27 cellular contexts compared by ENCODE assay signal in genomic region chr4:139639654-139640053, GRCh38.
"Had no signal": no experiment of that assay in that cellular context is flagged by ENCODE, and none has a peak within 500 bp of the region (broad histone marks: within the 10 kb centered on the region; RNA-seq: fewer than 3 reads in every experiment).

No MANE protein-coding gene starts in this region.

- H3K27ac ChIP-seq: gastroesophageal sphincter, heart left ventricle, hepatocyte, left lung, neutrophil, pancreas, right atrium auricular region, suprapubic skin, transverse colon, upper lobe of right lung, uterus had no signal

- H3K27me3 ChIP-seq: gastroesophageal sphincter, heart left ventricle, hepatocyte, left lung, neutrophil, pancreas, right atrium auricular region, suprapubic skin, transverse colon, upper lobe of right lung, uterus had no signal

- H3K9me3 ChIP-seq: pancreas, upper lobe of right lung, uterus had no signal

- H3K4me3 ChIP-seq: gastroesophageal sphincter, heart left ventricle, hepatocyte, left lung, pancreas, right atrium auricular region, suprapubic skin, transverse colon, upper lobe of right lung, uterus had no signal

- H3K36me3 ChIP-seq: gastroesophageal sphincter, heart left ventricle, left lung, neutrophil, pancreas, right atrium auricular region, suprapubic skin, transverse colon, upper lobe of right lung, uterus had no signal

- H3K4me2 ChIP-seq: hepatocyte had no signal

- DNase-seq: cerebellar nuclear complex; cortex of kidney; effector memory CD8-positive, alpha-beta T cell; erythroblast; foreskin fibroblast; heart left ventricle; left cardiac atrium; left lung; mesendoderm; midbrain; natural killer cell; pancreas; small intestine; stimulated activated CD4-positive, alpha-beta T cell treated with anti-CD3 and anti-CD28 coated beads, Interleukin-15, amount 100 ng/mL, for 24 hours; stimulated activated CD4-positive, alpha-beta T cell treated with anti-CD3 and anti-CD28 coated beads, Interleukin-2, amount 100 ng/mL, for 48 hours; stimulated activated CD8-positive, alpha-beta memory T cell treated with anti-CD3 and anti-CD28 coated beads, Interleukin-4, amount 100 ng/mL, for 48 hours; stimulated activated naive CD4-positive, alpha-beta T cell; stimulated activated naive CD8-positive, alpha-beta T cell treated with anti-CD3 and anti-CD28 coated beads, Interleukin-15, amount 100 ng/mL, for 72 hours; transverse colon; upper lobe of right lung; uterus had no signal

- H2AFZ ChIP-seq: hepatocyte had no signal

- H3K4me1 ChIP-seq: gastroesophageal sphincter, heart left ventricle, left lung, pancreas, right atrium auricular region, suprapubic skin, transverse colon, upper lobe of right lung, uterus had no signal

- ATAC-seq: effector memory CD8-positive, alpha-beta T cell; gastroesophageal sphincter; heart left ventricle; left cardiac atrium; left lung; natural killer cell; pancreas; sciatic nerve; stimulated activated naive CD8-positive, alpha-beta T cell treated with anti-CD3 and anti-CD28 coated beads, Interleukin-15, amount 100 ng/mL, for 72 hours; upper lobe of right lung had no signal
